14 cellular contexts compared by ENCODE assay signal in the genomic region with DNA sequence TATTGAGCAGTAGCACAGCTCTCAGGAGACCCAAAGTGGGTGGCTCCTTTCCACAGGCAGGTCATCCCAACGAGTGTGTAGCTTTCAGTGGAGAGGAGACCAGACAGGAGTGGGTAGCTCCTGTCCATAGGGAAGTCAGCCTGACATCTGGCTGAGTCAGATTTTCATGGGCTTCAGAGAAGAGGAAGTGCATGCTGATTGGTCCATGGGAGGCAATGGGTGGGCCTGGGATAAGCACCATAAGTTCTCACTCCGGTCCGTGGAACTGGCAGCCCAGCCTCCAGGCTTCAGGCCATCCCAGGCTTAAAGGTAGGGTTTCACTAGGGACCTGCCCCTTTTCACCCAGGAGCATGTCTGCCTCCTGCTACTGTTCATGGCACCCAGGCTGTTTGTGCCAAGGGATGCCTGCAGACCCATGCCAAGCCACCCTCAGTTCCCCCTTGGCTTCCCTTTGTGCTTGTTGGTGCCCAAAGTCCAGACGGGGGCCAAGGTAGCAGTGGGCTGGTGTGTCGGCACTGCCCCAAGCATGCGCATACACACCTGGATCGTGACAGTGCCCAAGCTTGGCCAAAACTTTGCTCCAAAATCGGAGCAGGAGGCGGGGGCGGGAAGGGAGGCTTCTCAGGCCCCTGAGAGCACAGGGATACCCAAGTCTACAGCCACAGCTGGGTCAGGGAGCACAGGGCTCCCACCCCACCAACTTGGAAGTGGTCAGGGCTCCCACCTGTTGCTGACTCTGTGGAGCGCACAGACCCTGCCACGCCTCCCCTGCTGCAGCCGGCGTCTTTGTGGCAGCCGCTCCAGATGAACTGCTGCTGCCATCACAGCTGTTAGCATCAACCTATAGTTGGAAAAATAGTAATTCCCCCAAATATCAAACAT. TPM values are rescaled to one million over a fixed set of nuclear protein-coding genes. Genes with fewer than 3 reads are reported as not detected.
DNase-seq lines count a peak whose midpoint lies in the region; ATAC-seq and TF ChIP-seq lines count a peak whose summit lies in the region.
"Had no signal": no experiment of that assay in that cellular context is flagged by ENCODE, and none has a peak within 500 bp of the region (broad histone marks: within the 10 kb centered on the region; RNA-seq: fewer than 3 reads in every experiment).

No MANE protein-coding gene starts in this region.

- no peaks in the 10 kb centered on the region for H3K9me3 Mint-ChIP-seq in activated naive CD8-positive, alpha-beta T cell (ENCODE audit: low read depth)
- H3K9me3 Mint-ChIP-seq in activated naive CD8-positive, alpha-beta T cell treated with anti-CD3 and anti-CD28 coated beads for 36 hours: no peaks in the 10 kb centered on the region
- H3K9me3 Mint-ChIP-seq: activated T-cell treated with anti-CD3 and anti-CD28 coated beads, Interleukin-2, amount 50 U/mL, for 4 hours; type B pancreatic cell had no signal

- BruUV-seq in Panc1 (replicated peaks; lab: Mats Ljungman, UMichigan): no TSS peak

- POLR2A ChIA-PET in Panc1 (lab: Charles Lee): no interaction called here

- H3K27ac ChIP-seq in Panc1 (ENCODE audit: low read length) (no peak overlapping the region), upper lobe of right lung (no peak overlapping the region), WERI-Rb-1 (no peak overlapping the region)
- H3K27ac ChIP-seq: skin epidermis had no signal

- peak overlapping the region; percentile 10 for H3K27ac Mint-ChIP-seq in activated naive CD8-positive, alpha-beta T cell
- H3K27ac Mint-ChIP-seq in activated naive CD8-positive, alpha-beta T cell treated with anti-CD3 and anti-CD28 coated beads for 36 hours: no peak overlapping the region
- H3K27ac Mint-ChIP-seq: type B pancreatic cell had no signal

- H3K36me3 ChIP-seq in Panc1 (ENCODE audit: control insufficient read depth, insufficient read depth, low read length): peaks cover 28% of the 10 kb centered on the region
- peaks cover 45% of the 10 kb centered on the region for H3K36me3 ChIP-seq in upper lobe of right lung
- peaks cover 88% of the 10 kb centered on the region for H3K36me3 ChIP-seq in WERI-Rb-1

- in situ Hi-C loops in Panc1 (cut with HindIII; ENCODE audit: low pct_unique_long_range_greater_than_20kb, low sequenced_read_pairs): no loop called here

- CTCF ChIA-PET in Panc1 (lab: Charles Lee): no interaction called here

- H3K9me3 ChIP-seq in Panc1 (ENCODE audit: control insufficient read depth, insufficient read depth, low read depth, low read length) (no peaks in the 10 kb centered on the region), upper lobe of right lung (no peaks in the 10 kb centered on the region), WERI-Rb-1 (ENCODE audit: severe bottlenecking) (no peaks in the 10 kb centered on the region)

- no peak for TF ChIP-seq CTCF in Panc1 (IDR thresholded peaks at IDR 0.05)
- no peak for TF ChIP-seq CTCF in upper lobe of right lung (IDR thresholded peaks at IDR 0.05)
- no peak for TF ChIP-seq CTCF in WERI-Rb-1 (IDR thresholded peaks at IDR 0.05; ENCODE audit: low read depth, low read length)

- intact Hi-C loops in Panc1 (cut with micrococcal nuclease; ENCODE audit: unreplicated experiment): no loop called here
- intact Hi-C loops in upper lobe of right lung (cut with DNase I): no loop called here

- H3K4me1 Mint-ChIP-seq in activated naive CD8-positive, alpha-beta T cell (ENCODE audit: low read depth): peaks cover 41% of the 10 kb centered on the region
- peaks cover 22% of the 10 kb centered on the region for H3K4me1 Mint-ChIP-seq in activated naive CD8-positive, alpha-beta T cell treated with anti-CD3 and anti-CD28 coated beads for 36 hours

- H3K4me3 ChIP-seq in Panc1 (ENCODE audit: low read depth in 2 of 2, low read length in 2 of 2) (no peak overlapping the region), upper lobe of right lung (no peak overlapping the region), WERI-Rb-1 (ENCODE audit: low read depth, low read length) (no peak overlapping the region)
- H3K4me3 ChIP-seq: skin epidermis had no signal

- peaks cover 13% of the 10 kb centered on the region for H3K36me3 Mint-ChIP-seq in activated naive CD8-positive, alpha-beta T cell
- peaks cover 54% of the 10 kb centered on the region for H3K36me3 Mint-ChIP-seq in activated naive CD8-positive, alpha-beta T cell treated with anti-CD3 and anti-CD28 coated beads for 36 hours

- no peak overlapping the region for H3K4me3 Mint-ChIP-seq in activated naive CD8-positive, alpha-beta T cell
- no peak overlapping the region for H3K4me3 Mint-ChIP-seq in activated naive CD8-positive, alpha-beta T cell treated with anti-CD3 and anti-CD28 coated beads for 36 hours
- H3K4me3 Mint-ChIP-seq: activated T-cell treated with anti-CD3 and anti-CD28 coated beads, Interleukin-2, amount 50 U/mL, for 4 hours; type B pancreatic cell had no signal

- H3K4me1 ChIP-seq in Panc1 (ENCODE audit: control insufficient read depth, insufficient read depth, low read length) (no peaks in the 10 kb centered on the region), upper lobe of right lung (no peaks in the 10 kb centered on the region)

- ATAC-seq in Panc1 (peak; percentile 67), upper lobe of right lung (peak; percentile 79)
- ATAC-seq: activated T-cell treated with anti-CD3 and anti-CD28 coated beads, Interleukin-2, amount 50 U/mL, for 4 hours had no signal

- no peaks in the 10 kb centered on the region for H3K27me3 ChIP-seq in Panc1 (ENCODE audit: control insufficient read depth, insufficient read depth, low read length)
- no peaks in the 10 kb centered on the region for H3K27me3 ChIP-seq in upper lobe of right lung
- H3K27me3 ChIP-seq in WERI-Rb-1 (ENCODE audit: insufficient read depth, low read depth, severe bottlenecking): no peaks in the 10 kb centered on the region

- DNase-seq in activated naive CD8-positive, alpha-beta T cell treated with anti-CD3 and anti-CD28 coated beads for 36 hours: no peak
- DNase-seq in Panc1 (ENCODE audit: low read depth, low spot score): no peak
- DNase-seq in iPS-NIHi7 (ENCODE audit: extremely low spot score): peak; percentile 18
- no peak for DNase-seq in upper lobe of right lung
- DNase-seq in WERI-Rb-1: no peak
- DNase-seq in hepatic stellate cell (ENCODE audit: low spot score): no peak
- no peak for DNase-seq in pons (ENCODE audit: low spot score)
- DNase-seq: activated T-cell treated with anti-CD3 and anti-CD28 coated beads, Interleukin-2, amount 50 U/mL, for 4 hours; hypothalamus; NCI-H2081 treated with DMSO at 0.1 percent for 48 hours had no signal

- H3K27me3 Mint-ChIP-seq in activated naive CD8-positive, alpha-beta T cell: no peaks in the 10 kb centered on the region
- no peaks in the 10 kb centered on the region for H3K27me3 Mint-ChIP-seq in activated naive CD8-positive, alpha-beta T cell treated with anti-CD3 and anti-CD28 coated beads for 36 hours
- H3K27me3 Mint-ChIP-seq: type B pancreatic cell had no signal

RNA-seq across cellular contexts. Expression of gene MARCHF7, which starts 26.4 kb away (rescaled TPM):
- 10 to 100 TPM; 85.4 to 86.8 TPM for total RNA-seq in activated naive CD8-positive, alpha-beta T cell treated with anti-CD3 and anti-CD28 coated beads for 36 hours
- total RNA-seq in Panc1 (2021; ENCODE audit: unreplicated experiment) (85.7 TPM), upper lobe of right lung (83.2 TPM)
- 43.0 TPM for polyA plus RNA-seq in Panc1 (2012; ENCODE audit: insufficient read length)

RNA-seq across cellular contexts. Expression of gene CD302, which starts 59.3 kb away (rescaled TPM):
- under 1 TPM; 0.37 to 0.56 TPM for total RNA-seq in activated naive CD8-positive, alpha-beta T cell treated with anti-CD3 and anti-CD28 coated beads for 36 hours
- 3.3 TPM for total RNA-seq in Panc1 (2021; ENCODE audit: unreplicated experiment)
- 2.0 TPM for polyA plus RNA-seq in Panc1 (2012; ENCODE audit: insufficient read length)
- 109 TPM for total RNA-seq in upper lobe of right lung
- total RNA-seq: OCI-LY7 had no signal

Comparison
In these comparisons a context has a peak if more than half of its experiments do, and no peak if none do; other contexts are left out.
1. RNA of gene CD302, which starts 59.3 kb away (total RNA-seq): 109 TPM in upper lobe of right lung (single experiment); 3.3 TPM in Panc1 (single experiment) and 0.37 to 0.56 TPM in activated naive CD8-positive, alpha-beta T cell treated with anti-CD3 and anti-CD28 coated beads for 36 hours; every median in the first group is over 10 times any median in the second.